In the genomic region with DNA sequence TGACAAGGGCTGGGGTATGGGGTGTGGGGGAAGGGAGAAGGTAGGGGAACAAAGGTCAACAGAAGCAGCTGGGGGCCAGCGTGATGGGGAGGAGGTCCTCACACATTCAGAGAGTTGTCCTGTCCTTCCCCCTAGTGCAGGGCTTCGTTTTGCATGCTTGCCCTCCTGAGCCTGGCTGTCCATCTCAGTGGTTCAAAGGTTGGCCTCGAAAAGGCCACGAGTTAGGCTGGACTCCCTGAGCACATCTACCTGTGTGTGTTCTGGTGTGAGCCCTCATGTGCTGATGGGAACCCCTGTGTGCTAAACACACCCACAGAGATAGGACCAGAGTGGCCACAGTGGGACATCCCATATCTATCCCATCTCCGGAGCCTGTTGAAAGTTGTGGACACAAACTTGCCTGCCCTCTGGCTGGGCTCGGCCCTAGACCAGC, we compare ENCODE assay signal across 17 cellular contexts. TPM values are rescaled to one million over a fixed set of nuclear protein-coding genes. Genes with fewer than 3 reads are reported as not detected.
DNase-seq lines count a peak whose midpoint lies in the region; ATAC-seq and TF ChIP-seq lines count a peak whose summit lies in the region.
"Had no signal": no experiment of that assay in that cellular context is flagged by ENCODE, and none has a peak within 500 bp of the region (broad histone marks: within the 10 kb centered on the region; RNA-seq: fewer than 3 reads in every experiment).

No MANE protein-coding gene starts in this region.

- DNase-seq in left ventricle myocardium inferior (no peak), Right ventricle myocardium superior (no peak), lower lobe of right lung (no peak), upper lobe of left lung (no peak), epidermal melanocyte (ENCODE audit: insufficient read length, low spot score) (no peak), activated gamma-delta T cell treated with Interleukin-2 at 50 U/mL for 16 hours (no peak)
- DNase-seq in effector memory CD8-positive, alpha-beta T cell: no peak
- DNase-seq: CD4-positive, CD25-positive, alpha-beta regulatory T cell; HCEC 1CT; IMR-90; NCI-H1048; NCI-H146; NCI-H2107; NCI-H226; NCI-H526 had no signal

- peak overlapping the region; percentile 87 for H3K27ac ChIP-seq in left ventricle myocardium inferior (replicated peaks)
- H3K27ac ChIP-seq in lower lobe of right lung: peak overlapping the region; percentile 53
- peak overlapping the region; percentile 50 to 79 (median 68) for H3K27ac ChIP-seq in upper lobe of left lung
- H3K27ac ChIP-seq: SJSA1 had no signal

- ATAC-seq in Right ventricle myocardium superior (ENCODE audit: poor library complexity) (no peak), lower lobe of right lung (peak in 1 of 2 donors; percentile 7), upper lobe of left lung (ENCODE audit: low FRiP score in 2 of 2) (no peak), GM19324 (IDR thresholded peaks at IDR 0.05; ENCODE audit: low FRiP score, unreplicated experiment) (no peak)
- ATAC-seq in effector memory CD8-positive, alpha-beta T cell (replicated peaks): no peak

- no peak for TF ChIP-seq EP300 in upper lobe of left lung (IDR thresholded peaks at IDR 0.05)

- H3K4me1 Mint-ChIP-seq in effector memory CD8-positive, alpha-beta T cell (ENCODE audit: low read depth in 2 of 2): peaks cover 27 to 35% of the 10 kb centered on the region in 2 donors

- H3K36me3 ChIP-seq in left ventricle myocardium inferior: peaks cover 50% of the 10 kb centered on the region
- H3K36me3 ChIP-seq in lower lobe of right lung: peaks cover 80% of the 10 kb centered on the region
- H3K36me3 ChIP-seq in upper lobe of left lung: peaks cover 14 to 91% (median 48%) of the 10 kb centered on the region in 4 donors

- H3K4me3 ChIP-seq in left ventricle myocardium inferior (no peak overlapping the region), lower lobe of right lung (no peak overlapping the region), upper lobe of left lung (no peak overlapping the region)
- H3K4me3 ChIP-seq: SJSA1 had no signal

- intact Hi-C loops in left ventricle myocardium inferior (cut with micrococcal nuclease): no loop called here
- intact Hi-C loops in Right ventricle myocardium superior (cut with DNase I): no loop called here
- intact Hi-C loops in lower lobe of right lung (cut with DNase I): no loop called here

- TF ChIP-seq CTCF in left ventricle myocardium inferior (IDR thresholded peaks at IDR 0.05; ENCODE audit: borderline replicate concordance) (no peak), lower lobe of right lung (IDR thresholded peaks at IDR 0.05) (no peak), upper lobe of left lung (IDR thresholded peaks at IDR 0.05) (no peak)

- H3K27me3 Mint-ChIP-seq in effector memory CD8-positive, alpha-beta T cell: peaks cover 0 to 4% of the 10 kb centered on the region in 2 donors
- H3K27me3 Mint-ChIP-seq: CD4-positive, CD25-positive, alpha-beta regulatory T cell had no signal

- TF ChIP-seq POLR2A in upper lobe of left lung (IDR thresholded peaks at IDR 0.05): no peak

- H3K36me3 Mint-ChIP-seq in effector memory CD8-positive, alpha-beta T cell (ENCODE audit: insufficient read depth): no peaks in the 10 kb centered on the region
- H3K36me3 Mint-ChIP-seq: CD4-positive, CD25-positive, alpha-beta regulatory T cell had no signal

- H3K4me3 Mint-ChIP-seq in effector memory CD8-positive, alpha-beta T cell: no peak overlapping the region
- H3K4me3 Mint-ChIP-seq: CD4-positive, CD25-positive, alpha-beta regulatory T cell had no signal

- peaks cover 100% of the 10 kb centered on the region for H3K4me1 ChIP-seq in left ventricle myocardium inferior
- peaks cover 98% of the 10 kb centered on the region for H3K4me1 ChIP-seq in lower lobe of right lung
- peaks cover 89 to 99% (median 97%) of the 10 kb centered on the region in 4 donors for H3K4me1 ChIP-seq in upper lobe of left lung
- H3K4me1 ChIP-seq: SJSA1 had no signal

- H3K27ac Mint-ChIP-seq in effector memory CD8-positive, alpha-beta T cell: peak overlapping the region; percentile 29 to 38
- H3K27ac Mint-ChIP-seq: CD4-positive, CD25-positive, alpha-beta regulatory T cell had no signal

- 72 to 74% methylated on average over 5 to 6 of the region's 6 CpGs for WGBS in upper lobe of left lung, 2 donors

- no peaks in the 10 kb centered on the region for H3K9me3 Mint-ChIP-seq in effector memory CD8-positive, alpha-beta T cell

- no peaks in the 10 kb centered on the region for H3K27me3 ChIP-seq in left ventricle myocardium inferior (ENCODE audit: low read depth)
- H3K27me3 ChIP-seq in lower lobe of right lung (ENCODE audit: low read depth): no peaks in the 10 kb centered on the region
- H3K27me3 ChIP-seq in upper lobe of left lung: no peaks in the 10 kb centered on the region
- H3K27me3 ChIP-seq: SJSA1 had no signal

- H3K9me3 ChIP-seq in left ventricle myocardium inferior (replicated peaks) (no peaks in the 10 kb centered on the region), lower lobe of right lung (no peaks in the 10 kb centered on the region), upper lobe of left lung (no peaks in the 10 kb centered on the region)
- H3K9me3 ChIP-seq: SJSA1 had no signal

RNA-seq across cellular contexts. Expression of gene EPAS1, which starts 51.9 kb away (rescaled TPM):
- total RNA-seq in left ventricle myocardium inferior (205 TPM), Right ventricle myocardium superior (200 TPM), lower lobe of right lung (1,419 TPM), upper lobe of left lung (1,000 to 10,000 TPM in 4 of 6 donors, 100 to 1,000 TPM in 2; 440 to 1,878 (median 1,131) TPM)
